In the genomic region with DNA sequence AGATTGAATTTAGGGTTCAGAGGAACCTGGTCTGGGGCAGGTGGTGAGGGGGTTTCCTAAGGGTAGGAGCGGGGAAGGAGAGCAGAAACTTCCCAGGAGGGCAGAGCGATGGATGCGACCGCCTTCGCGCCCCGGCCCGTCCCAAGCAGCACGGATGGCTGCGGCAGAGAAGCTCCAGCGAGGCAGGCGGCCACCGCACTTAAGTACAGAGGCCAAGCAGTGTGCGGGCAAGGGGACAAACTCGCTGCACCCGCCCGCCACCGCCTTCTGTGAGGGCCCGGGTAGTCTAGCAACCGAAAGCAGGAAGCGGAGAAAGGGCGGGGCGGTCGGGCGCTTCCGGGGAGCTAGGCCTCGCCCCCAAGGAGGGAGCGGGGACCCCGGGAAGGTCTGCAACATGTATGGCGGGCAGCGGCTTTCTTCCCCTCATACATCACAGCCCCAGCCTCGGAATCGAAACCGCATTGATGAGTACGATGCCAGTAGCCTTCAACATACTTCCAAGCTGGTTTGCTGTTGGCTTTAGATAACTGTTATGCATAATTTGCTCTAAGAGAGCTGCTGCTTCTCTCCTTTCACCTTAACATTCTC, we compare ENCODE assay signal across 8 cellular contexts. TPM values are rescaled to one million over a fixed set of nuclear protein-coding genes. Genes with fewer than 3 reads are reported as not detected.
DNase-seq lines count a peak whose midpoint lies in the region; ATAC-seq and TF ChIP-seq lines count a peak whose summit lies in the region.

A gene with protein sequence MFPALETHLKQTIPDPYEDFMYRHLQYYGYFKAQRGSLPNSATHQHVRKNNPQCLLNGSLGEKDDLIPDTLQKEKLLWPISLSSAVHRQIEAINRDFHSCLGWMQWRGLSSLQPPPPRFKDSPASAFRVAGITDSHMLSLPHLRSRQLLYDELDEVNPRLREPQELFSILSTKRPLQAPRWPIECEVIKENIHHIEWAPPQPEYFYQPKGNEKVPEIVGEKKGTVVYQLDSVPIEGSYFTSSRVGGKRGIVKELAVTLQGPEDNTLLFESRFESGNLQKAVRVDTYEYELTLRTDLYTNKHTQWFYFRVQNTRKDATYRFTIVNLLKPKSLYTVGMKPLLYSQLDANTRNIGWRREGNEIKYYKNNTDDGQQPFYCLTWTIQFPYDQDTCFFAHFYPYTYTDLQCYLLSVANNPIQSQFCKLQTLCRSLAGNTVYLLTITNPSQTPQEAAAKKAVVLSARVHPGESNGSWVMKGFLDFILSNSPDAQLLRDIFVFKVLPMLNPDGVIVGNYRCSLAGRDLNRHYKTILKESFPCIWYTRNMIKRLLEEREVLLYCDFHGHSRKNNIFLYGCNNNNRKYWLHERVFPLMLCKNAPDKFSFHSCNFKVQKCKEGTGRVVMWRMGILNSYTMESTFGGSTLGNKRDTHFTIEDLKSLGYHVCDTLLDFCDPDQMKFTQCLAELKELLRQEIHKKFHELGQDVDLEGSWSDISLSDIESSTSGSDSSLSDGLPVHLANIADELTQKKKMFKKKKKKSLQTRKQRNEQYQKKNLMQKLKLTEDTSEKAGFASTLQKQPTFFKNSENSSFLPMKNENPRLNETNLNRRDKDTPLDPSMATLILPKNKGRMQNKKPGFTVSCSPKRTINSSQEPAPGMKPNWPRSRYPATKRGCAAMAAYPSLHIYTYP (minus strand): TSS at position 288 of the 588 bp plus-strand sequence. CDS start 719 bp downstream, outside the sequence.

- peaks cover 31% of the 10 kb centered on the region for H3F3A ChIP-seq in GM23338 (replicated peaks; ENCODE audit: low read depth)
- H3F3A ChIP-seq in Loucy (ENCODE audit: low read depth) = peaks cover 18% of the 10 kb centered on the region
- H3F3A ChIP-seq in SK-N-SH (replicated peaks; ENCODE audit: insufficient read depth) = peaks cover 40% of the 10 kb centered on the region

- peak within 1 kb of the TSS; percentile 96 for H3K4me2 ChIP-seq in GM23338
- peak within 1 kb of the TSS; percentile 66 for H3K4me2 ChIP-seq in Loucy (ENCODE audit: low read depth, low read length, poor library complexity, severe bottlenecking)
- peak within 1 kb of the TSS; percentile 72 for H3K4me2 ChIP-seq in SK-N-SH

- H3K4me3 Mint-ChIP-seq in GM23338 (peak within 1 kb of the TSS; percentile 95), type B pancreatic cell (peak within 1 kb of the TSS; percentile 97)
- peak within 1 kb of the TSS; percentile 96 for H3K4me3 Mint-ChIP-seq in activated naive CD8-positive, alpha-beta T cell treated with anti-CD3 and anti-CD28 coated beads, Interleukin-2, amount 10 ng/mL, durations not matched to agents 7 days and 5 days

- CTCF ChIA-PET in SK-N-SH (lab: Yijun Ruan, JAX) = interaction anchor here (1.0 kb wide), 1 partner anchor 58 kb away, joined by 3 read pairs; no protein-coding TSS in a partner anchor

- H3K9me3 ChIP-seq in Loucy (ENCODE audit: insufficient read depth, low read depth, low read length) (no peaks in the 10 kb centered on the region), SK-N-SH (no peaks in the 10 kb centered on the region), heart left ventricle (no peaks in the 10 kb centered on the region)

- peak within 1 kb of the TSS; percentile 79 for H3K27ac ChIP-seq in GM23338 (ENCODE audit: low read depth)
- peak within 1 kb of the TSS; percentile 57 to 73 for H3K27ac ChIP-seq in SK-N-SH (ENCODE audit: low read depth in 2 of 2, low read length in 1 of 2)
- peak within 1 kb of the TSS in 11 of 12 donors; percentile 47 to 88 (median 69) for H3K27ac ChIP-seq in heart left ventricle

- H3K79me2 ChIP-seq in GM23338 (replicated peaks; ENCODE audit: insufficient read depth) = no peaks in the 10 kb centered on the region
- no peaks in the 10 kb centered on the region for H3K79me2 ChIP-seq in Loucy (ENCODE audit: insufficient read depth, low read length)
- no peaks in the 10 kb centered on the region for H3K79me2 ChIP-seq in SK-N-SH (ENCODE audit: insufficient read depth)

- POLR2A ChIA-PET in SK-N-SH (lab: Yijun Ruan, JAX) = interaction anchor here (0.9 to 1.5 kb wide), 4 partner anchors 11 to 108 kb away, joined by 3 to 8 read pairs (median 4); no protein-coding TSS in a partner anchor
- POLR2A ChIA-PET in activated naive CD8-positive, alpha-beta T cell treated with anti-CD3 and anti-CD28 coated beads, Interleukin-2, amount 10 ng/mL, durations not matched to agents 7 days and 5 days (lab: Charles Lee) = interaction anchor here (0.6 to 3.4 kb wide), 16 partner anchors 9 to 739 kb away, joined by 3 to 29 read pairs (median 5); a partner anchor contains a TSS

- H2AFZ ChIP-seq in GM23338 = peak within 1 kb of the TSS; percentile 96
- peak within 1 kb of the TSS; percentile 74 for H2AFZ ChIP-seq in Loucy (ENCODE audit: low read length)
- H2AFZ ChIP-seq in SK-N-SH (ENCODE audit: low read depth) = peak within 1 kb of the TSS; percentile 86

- TF ChIP-seq RAD21 in SK-N-SH (IDR thresholded peaks at IDR 0.05; ENCODE audit: low read length) = no peak

- peaks cover 9% of the 10 kb centered on the region for H3K4me1 ChIP-seq in GM23338 (ENCODE audit: insufficient read depth)
- peaks cover 10% of the 10 kb centered on the region for H3K4me1 ChIP-seq in Loucy (ENCODE audit: insufficient read depth, low read length, poor library complexity, severe bottlenecking)
- peaks cover 3 to 5% of the 10 kb centered on the region in 2 experiments; a peak in 2 of 4 replicates for H3K4me1 ChIP-seq in SK-N-SH (ENCODE audit: control insufficient read depth in 1 of 2, insufficient read depth in 2 of 2, low read depth in 1 of 2, low read length in 1 of 2)
- peaks cover 0 to 11% (median 1%) of the 10 kb centered on the region in 12 donors for H3K4me1 ChIP-seq in heart left ventricle

- H4K20me1 ChIP-seq in GM23338 (replicated peaks; ENCODE audit: insufficient read depth) (no peaks in the 10 kb centered on the region), Loucy (ENCODE audit: insufficient read depth, low read length, poor library complexity, severe bottlenecking) (no peaks in the 10 kb centered on the region), SK-N-SH (ENCODE audit: insufficient read depth) (no peaks in the 10 kb centered on the region)

- H3K9me3 Mint-ChIP-seq in GM23338 (no peaks in the 10 kb centered on the region), type B pancreatic cell (no peaks in the 10 kb centered on the region)
- no peaks in the 10 kb centered on the region for H3K9me3 Mint-ChIP-seq in activated naive CD8-positive, alpha-beta T cell treated with anti-CD3 and anti-CD28 coated beads, Interleukin-2, amount 10 ng/mL, durations not matched to agents 7 days and 5 days

- H3K27ac Mint-ChIP-seq in GM23338 = peak within 1 kb of the TSS; percentile 97
- H3K27ac Mint-ChIP-seq in activated naive CD8-positive, alpha-beta T cell treated with anti-CD3 and anti-CD28 coated beads, Interleukin-2, amount 10 ng/mL, durations not matched to agents 7 days and 5 days = peak within 1 kb of the TSS; percentile 96
- peak within 1 kb of the TSS; percentile 84 for H3K27ac Mint-ChIP-seq in type B pancreatic cell

- no peak for TF ChIP-seq EP300 in SK-N-SH (IDR thresholded peaks at IDR 0.05; ENCODE audit: borderline replicate concordance in 1 of 2, low read depth in 1 of 2, low read length in 1 of 2)

- DNase-seq in ELR (ENCODE audit: low read depth) (peak; percentile 84), GM23338 (ENCODE audit: low spot score) (peak; percentile 94), SK-N-SH (peak; percentile 89), heart left ventricle (peak; percentile 71 to 90 (median 78)), posterior cingulate gyrus (peak; percentile 31 to 94 (median 65)), type B pancreatic cell (ENCODE audit: extremely low spot score, unreplicated experiment) (peak; percentile 74)
- DNase-seq in activated naive CD8-positive, alpha-beta T cell treated with anti-CD3 and anti-CD28 coated beads, Interleukin-2, amount 10 ng/mL, durations not matched to agents 7 days and 5 days = peak; percentile 89

- H3K4me3 ChIP-seq in GM23338 (peak within 1 kb of the TSS; percentile 86), Loucy (ENCODE audit: low read length, poor library complexity, severe bottlenecking) (peak within 1 kb of the TSS; percentile 81), SK-N-SH (ENCODE audit: low read depth in 2 of 2, low read length in 1 of 2) (peak within 1 kb of the TSS; percentile 64 to 66), heart left ventricle (peak within 1 kb of the TSS; percentile 56 to 90 (median 76))

- TF ChIP-seq POLR2A in heart left ventricle (IDR thresholded peaks at IDR 0.05) = peak in 1 of 2 donors; percentile 55

- no peak for TF ChIP-seq CTCF in GM23338 (conservative IDR thresholded peaks at IDR 0.05; ENCODE audit: low read depth in 2 of 2)
- no peak for TF ChIP-seq CTCF in Loucy (conservative IDR thresholded peaks at IDR 0.05; ENCODE audit: low read length)
- TF ChIP-seq CTCF in SK-N-SH (IDR thresholded peaks at IDR 0.05) = no peak
- TF ChIP-seq CTCF in heart left ventricle (IDR thresholded peaks at IDR 0.05) = no peak
- no peak for TF ChIP-seq CTCF in type B pancreatic cell (conservative IDR thresholded peaks at IDR 0.05)

- ATAC-seq in GM23338 (peak; percentile 96), heart left ventricle (peak; percentile 78 to 95 (median 94))
- ATAC-seq in activated naive CD8-positive, alpha-beta T cell treated with anti-CD3 and anti-CD28 coated beads, Interleukin-2, amount 10 ng/mL, durations not matched to agents 7 days and 5 days (ENCODE audit: low read depth) = peak; percentile 99

- peaks cover 8% of the 10 kb centered on the region for H3K27me3 Mint-ChIP-seq in GM23338 (ENCODE audit: insufficient read depth, low read depth, poor library complexity)
- no peaks in the 10 kb centered on the region for H3K27me3 Mint-ChIP-seq in activated naive CD8-positive, alpha-beta T cell treated with anti-CD3 and anti-CD28 coated beads, Interleukin-2, amount 10 ng/mL, durations not matched to agents 7 days and 5 days
- no peaks in the 10 kb centered on the region for H3K27me3 Mint-ChIP-seq in type B pancreatic cell

- intact Hi-C loops in heart left ventricle (cut with DNase I) = loop anchor here in 2 of 10 donors (10.0 kb wide), 1 partner anchor 70 kb away; a partner anchor contains a TSS
- intact Hi-C loops in posterior cingulate gyrus (cut with DNase I) = loop anchor here (5.0 kb wide), 1 partner anchor 52 kb away; a partner anchor contains a TSS

- H3K9ac ChIP-seq in Loucy (ENCODE audit: low read depth, low read length, poor library complexity, severe bottlenecking) (peak within 1 kb of the TSS; percentile 70), SK-N-SH (peak within 1 kb of the TSS; percentile 77)

- H3K27me3 ChIP-seq in GM23338 (ENCODE audit: insufficient read depth) (no peaks in the 10 kb centered on the region), Loucy (ENCODE audit: insufficient read depth, low read length, poor library complexity, severe bottlenecking) (no peaks in the 10 kb centered on the region), SK-N-SH (ENCODE audit: insufficient read depth) (no peaks in the 10 kb centered on the region), heart left ventricle (no peaks in the 10 kb centered on the region)

- H3K9me2 ChIP-seq in GM23338 (ENCODE audit: insufficient read depth) (no peaks in the 10 kb centered on the region), Loucy (replicated peaks; ENCODE audit: low read depth, low read length) (no peaks in the 10 kb centered on the region), SK-N-SH (no peaks in the 10 kb centered on the region)

- H3K4me1 Mint-ChIP-seq in GM23338 = peaks cover 23% of the 10 kb centered on the region
- peaks cover 16% of the 10 kb centered on the region for H3K4me1 Mint-ChIP-seq in activated naive CD8-positive, alpha-beta T cell treated with anti-CD3 and anti-CD28 coated beads, Interleukin-2, amount 10 ng/mL, durations not matched to agents 7 days and 5 days
- peaks cover 12% of the 10 kb centered on the region for H3K4me1 Mint-ChIP-seq in type B pancreatic cell (ENCODE audit: unreplicated experiment)

- WGBS in SK-N-SH (ENCODE audit: low lambda C conversion rate) = 3% methylated on average over 23 of the region's 35 CpGs
- WGBS in heart left ventricle, 4 donors = 0 to 1% (median 0%) methylated on average over 31 to 35 of the region's 35 CpGs

- H3K36me3 ChIP-seq in GM23338 (ENCODE audit: insufficient read depth) (peaks cover 34% of the 10 kb centered on the region), Loucy (ENCODE audit: insufficient read depth, low read length) (peaks cover 42% of the 10 kb centered on the region), SK-N-SH (replicated peaks in 1 of 2; ENCODE audit: control insufficient read depth in 1 of 2, insufficient read depth in 2 of 2, low read length in 1 of 2) (peaks cover 32 to 39% of the 10 kb centered on the region in 2 experiments), heart left ventricle (peaks cover 0 to 43% (median 39%) of the 10 kb centered on the region in 9 donors)

- H3K36me3 Mint-ChIP-seq in GM23338 (ENCODE audit: low read depth) = peaks cover 42% of the 10 kb centered on the region
- H3K36me3 Mint-ChIP-seq in activated naive CD8-positive, alpha-beta T cell treated with anti-CD3 and anti-CD28 coated beads, Interleukin-2, amount 10 ng/mL, durations not matched to agents 7 days and 5 days = peaks cover 11% of the 10 kb centered on the region
- peaks cover 10% of the 10 kb centered on the region for H3K36me3 Mint-ChIP-seq in type B pancreatic cell

RNA-seq across cellular contexts. Expression of the gene that starts here (rescaled TPM):
- total RNA-seq in GM23338 (2014; rRNA removed; shearing (Covaris generic)) = 1.6 and 5.6 TPM in 2 replicates
- 2.1 and 5.1 TPM in 2 replicates for polyA plus RNA-seq in GM23338 (2016; fragmentation: Nextera tagmentation; extraction: Ambion mirVana)
- polyA plus RNA-seq in SK-N-SH (2012; rRNA removed) = 5.5 and 6.7 TPM in 2 replicates
- 2.2 and 2.3 TPM in 2 replicates for polyA plus RNA-seq in SK-N-SH (2012; cell fraction: cytosol; rRNA removed)
- polyA plus RNA-seq in SK-N-SH (2012; cell fraction: nucleus; rRNA removed) = 36.6 and 41.6 TPM in 2 replicates
- total RNA-seq in activated naive CD8-positive, alpha-beta T cell treated with anti-CD3 and anti-CD28 coated beads, Interleukin-2, amount 10 ng/mL, durations not matched to agents 7 days and 5 days = 1 to 10 TPM; 7.7 to 8.3 TPM
- 1 to 10 TPM in 1 of 9 donors, under 1 TPM in 2, not detected in 6; 0.37 to 1.4 (median 0.40) TPM for total RNA-seq in heart left ventricle
- under 1 TPM; 0.03 to 0.19 TPM for polyA plus RNA-seq in heart left ventricle
- total RNA-seq in type B pancreatic cell (ENCODE audit: low replicate concordance) = 5.8 and 5.9 TPM in 2 replicates

Comparison
In these comparisons a context has a peak if more than half of its experiments do, and no peak if none do; other contexts are left out.
1. Peak in every context shown above with its lines: DNase-seq, ATAC-seq, H3K4me3 ChIP-seq and H3K27ac ChIP-seq.